Comparison of ENCODE assay signal across 8 cellular contexts in genomic region chr21:33490991-33491372, GRCh38. TPM values are rescaled to one million over a fixed set of nuclear protein-coding genes. Genes with fewer than 3 reads are reported as not detected.
DNase-seq lines count a peak whose midpoint lies in the region; ATAC-seq, FAIRE-seq and TF ChIP-seq lines count a peak whose summit lies in the region.

No MANE protein-coding gene starts in this region.

- peak overlapping the region; percentile 83 for H3K4me2 ChIP-seq in PC-3 (ENCODE audit: low read length)

- TSS peak; percentile 76 for BruUV-seq in PC-3 (replicated peaks; lab: Mats Ljungman, UMichigan)

- no peaks in the 10 kb centered on the region for H3K9me3 Mint-ChIP-seq in naive B cell

- H3K9me2 ChIP-seq in PC-3 (replicated peaks; ENCODE audit: low read length): no peaks in the 10 kb centered on the region

- H3K4me1 ChIP-seq in PC-3 (ENCODE audit: insufficient read depth, low read length) (no peaks in the 10 kb centered on the region), duodenal mucosa (ENCODE audit: control insufficient read depth in 1 of 2, insufficient read depth in 2 of 2, low read length in 2 of 2) (peaks cover 5 to 7% of the 10 kb centered on the region in 2 donors)

- H2AFZ ChIP-seq in PC-3 (ENCODE audit: low read length): peak overlapping the region; percentile 94

- no peak for TF ChIP-seq CTCF in PC-3 (conservative IDR thresholded peaks at IDR 0.05; ENCODE audit: low read depth, low read length)

- H3K4me3 Mint-ChIP-seq in naive B cell: peak overlapping the region; percentile 80 to 97 (median 92)

- H3K79me2 ChIP-seq in PC-3 (ENCODE audit: low read length): no peaks in the 10 kb centered on the region

- H3K36me3 ChIP-seq in PC-3 (ENCODE audit: low read depth, low read length) (no peaks in the 10 kb centered on the region), duodenal mucosa (ENCODE audit: control insufficient read depth in 1 of 2, insufficient read depth in 2 of 2, low read length in 2 of 2) (no peaks in the 10 kb centered on the region)

- H3K27ac ChIP-seq in PC-3 (ENCODE audit: low read length) (no peak overlapping the region), duodenal mucosa (ENCODE audit: low read depth, low read length) (peak overlapping the region; percentile 23)

- H3K36me3 Mint-ChIP-seq in naive B cell: no peaks in the 10 kb centered on the region

- H3F3A ChIP-seq in PC-3 (ENCODE audit: low read length, unreplicated experiment): no peaks in the 10 kb centered on the region

- CTCF ChIA-PET in PC-3 (lab: Charles Lee): interaction anchor here (0.6 to 1.5 kb wide), 4 partner anchors 11 to 294 kb away, joined by 3 to 16 read pairs (median 3); partner anchors contain the start of gene TMEM50B

- DNase-seq in GM19239 (ENCODE audit: insufficient read length, low spot score) (no peak), PC-3 (no peak), naive B cell (no peak)
- DNase-seq in stimulated activated CD4-positive, alpha-beta T cell treated with anti-CD3 and anti-CD28 coated beads, Interleukin-4, amount 100 ng/mL, for 1 hour: no peak

- POLR2A ChIA-PET in PC-3 (lab: Charles Lee; ENCODE audit: unreplicated experiment): interaction anchor here (0.6 to 1.6 kb wide), 2 partner anchors 7 to 11 kb away, joined by 10 to 29 read pairs; partner anchors contain the start of gene TMEM50B

- peak overlapping the region in 4 of 6 donors; percentile 65 to 94 (median 88) for H3K27ac Mint-ChIP-seq in naive B cell

- peak; percentile 42 for FAIRE-seq in GM19239 (lab: Jason Lieb, UNC)

- intact Hi-C loops in PC-3 (cut with micrococcal nuclease): no loop called here

- peaks cover 10 to 13% (median 12%) of the 10 kb centered on the region in 3 donors for H3K4me1 Mint-ChIP-seq in naive B cell

- H4K20me1 ChIP-seq in PC-3 (ENCODE audit: low read length): no peaks in the 10 kb centered on the region

- H3K27me3 Mint-ChIP-seq in naive B cell: peaks cover 0 to under 1% (median 0%) of the 10 kb centered on the region in 3 donors

- no peaks in the 10 kb centered on the region for H3K27me3 ChIP-seq in PC-3 (ENCODE audit: low read length)
- H3K27me3 ChIP-seq in duodenal mucosa (ENCODE audit: control insufficient read depth in 1 of 2, insufficient read depth in 2 of 2, low read length in 2 of 2): no peaks in the 10 kb centered on the region

- H3K9me3 ChIP-seq in PC-3 (ENCODE audit: low read length) (no peaks in the 10 kb centered on the region), duodenal mucosa (ENCODE audit: control insufficient read depth in 1 of 2, low read length in 2 of 2) (no peaks in the 10 kb centered on the region)

- H3K4me3 ChIP-seq in PC-3 (ENCODE audit: low read length) (peak overlapping the region; percentile 82), duodenal mucosa (ENCODE audit: low read depth in 1 of 2, low read length in 2 of 2) (peak overlapping the region; percentile 93 to 95)

- ATAC-seq in PC-3 (peak; percentile 19), naive B cell (ENCODE audit: low read depth in 2 of 2) (no peak), GM19467 (IDR thresholded peaks at IDR 0.05; ENCODE audit: unreplicated experiment) (no peak), GM18519 (IDR thresholded peaks at IDR 0.05; ENCODE audit: low FRiP score, unreplicated experiment) (no peak), HG02870 (IDR thresholded peaks at IDR 0.05; ENCODE audit: unreplicated experiment) (no peak)

- H3K9ac ChIP-seq in PC-3 (ENCODE audit: low read length) (peak overlapping the region; percentile 34), duodenal mucosa (ENCODE audit: low read depth in 1 of 2, low read length in 2 of 2) (peak overlapping the region; percentile 64 to 92)

RNA-seq across cellular contexts. Expression of gene DNAJC28, which starts 0.5 kb away (rescaled TPM):
- 0.29 and 0.44 TPM in 2 replicates for total RNA-seq in PC-3 (2014; rRNA removed)
- polyA plus RNA-seq in naive B cell (ENCODE audit: low read depth in 6 of 6): 1 to 10 TPM in 2 of 6 donors, under 1 TPM in 3, not detected in 1; 0.38 to 1.6 (median 0.93) TPM

RNA-seq across cellular contexts. Expression of gene TMEM50B, which starts 11.2 kb away (rescaled TPM):
- total RNA-seq in PC-3 (2014; rRNA removed): 21.5 and 25.5 TPM in 2 replicates
- 10 to 100 TPM; 35.5 to 46.2 (median 40.6) TPM for polyA plus RNA-seq in naive B cell (ENCODE audit: low read depth in 6 of 6)

RNA-seq across cellular contexts. Expression of gene GART, which starts 50.9 kb away (rescaled TPM):
- 118 and 142 TPM in 2 replicates for total RNA-seq in PC-3 (2014; rRNA removed)
- polyA plus RNA-seq in naive B cell (ENCODE audit: low read depth in 6 of 6): 10 to 100 TPM; 24.8 to 38.4 (median 32.2) TPM

RNA-seq across cellular contexts. Expression of gene SON, which starts 51.9 kb away (rescaled TPM):
- total RNA-seq in PC-3 (2014; rRNA removed): 180 and 373 TPM in 2 replicates
- polyA plus RNA-seq in naive B cell (ENCODE audit: low read depth in 6 of 6): 100 to 1,000 TPM; 411 to 679 (median 522) TPM
